13 cellular contexts compared by ENCODE assay signal in the genomic region with DNA sequence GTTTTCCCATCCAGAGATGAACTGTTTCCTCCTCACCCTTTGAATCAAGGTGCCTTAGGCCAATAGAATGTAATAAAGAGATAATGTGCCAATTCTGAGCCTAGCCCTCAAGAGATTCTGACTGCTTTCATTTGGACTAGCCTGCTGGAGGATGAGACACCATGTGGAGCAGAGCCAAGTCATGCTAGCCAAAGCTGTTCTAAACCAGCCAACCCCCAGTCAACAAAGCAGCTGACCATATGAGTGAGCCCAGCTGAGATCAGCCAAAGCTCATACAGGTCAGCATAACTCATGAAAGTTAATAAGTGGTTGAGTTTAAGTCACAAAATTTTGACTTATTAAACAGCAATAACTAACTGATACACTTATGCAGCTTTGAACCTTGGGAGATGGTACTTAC.
"Had no signal": no experiment of that assay in that cellular context is flagged by ENCODE, and none has a peak within 500 bp of the region (broad histone marks: within the 10 kb centered on the region; RNA-seq: fewer than 3 reads in every experiment).

No MANE protein-coding gene starts in this region.

- H3K4me1 ChIP-seq: esophagus squamous epithelium, tibial artery had no signal

- DNase-seq: activated CD4-positive, alpha-beta T cell treated with anti-CD3 and anti-CD28 coated beads for 36 hours; activated CD4-positive, alpha-beta T cell treated with anti-CD3 and anti-CD28 coated beads, Interleukin-2, amount 50 U/mL, for 48 hours; effector CD8-positive, alpha-beta T cell; esophagus squamous epithelium; hypothalamus; retina; stimulated activated CD4-positive, alpha-beta T cell treated with anti-CD3 and anti-CD28 coated beads, Interleukin-12 subunit alpha, Interleukin-12 subunit beta, amount 100 ng/mL, for 4 hours; stimulated activated CD4-positive, alpha-beta T cell treated with anti-CD3 and anti-CD28 coated beads, Interleukin-2, amount 100 ng/mL, for 24 hours; stimulated activated naive CD4-positive, alpha-beta T cell treated with Interleukin-2 at 50 U/mL for 16 hours; substantia nigra; tibial artery had no signal

- H3K4me3 ChIP-seq: esophagus squamous epithelium, tibial artery had no signal

- ATAC-seq: activated CD4-positive, alpha-beta T cell treated with anti-CD3 and anti-CD28 coated beads for 36 hours; left lobe of liver; WTC11 had no signal

- H3K27ac ChIP-seq: esophagus squamous epithelium, tibial artery had no signal

- H3K36me3 ChIP-seq: esophagus squamous epithelium, tibial artery had no signal

- H3K27me3 ChIP-seq: tibial artery had no signal
